Comparison of ENCODE assay signal across 8 cellular contexts in the genomic region with DNA sequence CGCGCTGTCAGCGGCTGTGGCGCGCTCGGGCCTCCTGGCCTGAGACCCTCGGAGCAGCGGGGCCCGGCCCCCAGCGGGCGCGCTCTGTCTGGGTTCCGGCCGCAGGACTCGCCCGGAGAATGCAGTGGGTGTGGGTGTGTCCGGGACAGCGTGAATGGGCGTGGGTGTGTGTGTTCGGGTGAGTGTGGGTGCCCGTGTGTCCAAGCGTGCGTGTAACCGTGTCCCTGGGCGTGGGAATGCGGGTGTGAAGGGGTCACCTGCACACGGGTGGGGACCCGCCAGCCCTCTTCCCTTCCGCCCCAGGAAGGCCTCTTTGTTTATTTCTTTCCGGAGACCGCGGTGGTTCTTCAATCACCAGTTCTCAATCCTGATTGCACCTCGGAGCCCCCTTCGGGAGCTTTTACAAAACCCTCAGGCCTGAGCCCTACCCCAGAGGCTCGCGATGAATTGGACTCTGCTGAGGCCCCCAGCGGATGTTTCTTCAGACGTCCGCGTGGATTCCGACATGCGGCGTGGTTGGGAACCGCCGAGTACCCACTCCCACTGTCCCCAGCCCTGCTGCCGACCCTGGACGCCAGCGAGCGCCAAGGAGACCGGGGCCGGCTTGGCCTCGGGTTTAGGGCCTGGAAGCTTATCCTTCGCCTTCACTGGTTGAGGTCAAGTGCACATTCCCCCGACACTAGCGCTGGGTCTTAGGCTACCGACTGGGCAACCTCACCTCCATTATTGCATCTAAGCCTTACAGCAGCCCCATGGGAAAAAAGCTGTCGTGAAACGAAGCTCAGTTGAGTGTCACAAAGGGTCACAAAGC. TPM values are rescaled to one million over a fixed set of nuclear protein-coding genes. Genes with fewer than 3 reads are reported as not detected.
DNase-seq lines count a peak whose midpoint lies in the region; ATAC-seq and TF ChIP-seq lines count a peak whose summit lies in the region.

No MANE protein-coding gene starts in this region.

- DNase-seq in GM03348 (ENCODE audit: low spot score) = peak; percentile 38
- no peak for DNase-seq in NT2/D1 (ENCODE audit: low read depth, low spot score)
- no peak for DNase-seq in osteoblast (ENCODE audit: insufficient read length, low spot score, missing footprints)
- no peak for DNase-seq in Kasumi-1 (lab: John Stamatoyannopoulos, UW)
- no peak for DNase-seq in occipital lobe (lab: John Stamatoyannopoulos, UW)
- DNase-seq in NCI-H2029 (lab: John Stamatoyannopoulos, UW) = no peak

- H2AFZ ChIP-seq in osteoblast (ENCODE audit: low read length) = no peak overlapping the region

- H3K36me3 ChIP-seq in NT2/D1 (ENCODE audit: insufficient read depth, insufficient read length, low read length) (no peaks in the 10 kb centered on the region), osteoblast (ENCODE audit: insufficient read depth, low read length) (no peaks in the 10 kb centered on the region)

- H4K20me1 ChIP-seq in osteoblast (ENCODE audit: insufficient read depth, low read length) = no peaks in the 10 kb centered on the region

- peaks cover 22% of the 10 kb centered on the region for H3K27me3 ChIP-seq in NT2/D1 (ENCODE audit: insufficient read depth, insufficient read length)
- peaks cover 45% of the 10 kb centered on the region for H3K27me3 ChIP-seq in osteoblast (ENCODE audit: insufficient read depth, low read length)

- H3K9ac ChIP-seq in NT2/D1 (ENCODE audit: insufficient read length, low read depth) = peak overlapping the region; percentile 83

- no peak overlapping the region for H3K27ac ChIP-seq in osteoblast (ENCODE audit: low read depth, low read length)

- H3K4me3 ChIP-seq in NT2/D1 (ENCODE audit: insufficient read length, low read depth) (peak overlapping the region; percentile 58), osteoblast (ENCODE audit: insufficient read depth, low read length) (peak overlapping the region; percentile 65)

- peak overlapping the region; percentile 78 for H3K4me2 ChIP-seq in osteoblast (ENCODE audit: insufficient read depth, low read length)

- H3K9me3 ChIP-seq in NT2/D1 (ENCODE audit: insufficient read depth, low read length) (no peaks in the 10 kb centered on the region), osteoblast (ENCODE audit: low read depth, low read length) (no peaks in the 10 kb centered on the region)

- ATAC-seq in esophagus mucosa = peak; percentile 64
- ATAC-seq in GM21447 (IDR thresholded peaks at IDR 0.05; ENCODE audit: unreplicated experiment) = no peak

- H3K4me1 ChIP-seq in NT2/D1 (ENCODE audit: insufficient read depth, insufficient read length) = peaks cover 9% of the 10 kb centered on the region
- peaks cover 12% of the 10 kb centered on the region for H3K4me1 ChIP-seq in osteoblast (ENCODE audit: insufficient read depth, low read length)

- H3K79me2 ChIP-seq in osteoblast (ENCODE audit: insufficient read depth, low read length) = no peaks in the 10 kb centered on the region

- TF ChIP-seq CTCF in osteoblast (IDR thresholded peaks at IDR 0.05; ENCODE audit: extremely low read depth, low read depth, low read length) = no peak

RNA-seq across cellular contexts. Expression of gene SERTAD4, which starts 19.3 kb away (rescaled TPM):
- total RNA-seq in esophagus mucosa (8.7 TPM), osteoblast (2.9 and 8.0 TPM in 2 replicates), occipital lobe (3.6 TPM)
